In the genomic region with DNA sequence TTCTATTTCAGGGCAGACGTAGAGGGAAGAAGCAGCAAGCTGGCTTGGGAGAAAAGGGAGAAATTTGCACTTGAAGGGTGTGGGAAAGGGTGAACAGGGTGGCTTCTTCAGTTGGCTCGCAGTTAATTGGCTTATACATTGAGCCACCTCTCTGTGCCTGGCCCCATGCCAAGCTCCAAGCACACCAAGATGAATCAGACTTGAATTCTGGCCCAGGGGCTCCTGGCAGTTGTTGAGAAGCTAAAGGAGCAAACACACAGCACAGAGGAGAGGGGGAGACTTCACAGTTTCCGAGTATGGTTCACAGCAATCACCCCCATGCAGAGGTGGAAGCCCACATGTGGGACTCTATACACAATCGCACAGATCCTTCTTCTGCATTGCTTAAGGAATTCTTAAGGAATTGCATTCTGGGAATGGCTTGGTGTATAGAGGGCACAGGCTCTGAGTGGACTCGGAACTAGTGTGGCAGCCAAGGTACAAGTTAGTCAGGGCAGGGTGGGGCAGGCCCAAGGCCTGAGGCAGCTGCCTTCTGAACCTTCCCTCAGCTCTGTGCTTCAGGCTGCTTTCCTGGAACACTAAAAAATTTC, we compare ENCODE assay signal across 1 cellular context.
A peak's percentile ranks its signal among the peaks of the same experiment; 100 is the strongest.
TF ChIP-seq lines count a peak whose summit lies in the region.

No MANE protein-coding gene starts in this region.

TF ChIP-seq in IMR-90, 13 proteins besides CTCF, POLR2A, EP300 and RAD21:
- TF ChIP-seq MAZ (IDR thresholded peaks at IDR 0.05; ENCODE audit: borderline replicate concordance, low read depth, low read length) (no peak), FOS (IDR thresholded peaks at IDR 0.05; ENCODE audit: low read depth, low read length) (no peak), RCOR1 (IDR thresholded peaks at IDR 0.05; ENCODE audit: insufficient replicate concordance, low read length) (peak; percentile 14), CHD1 (IDR thresholded peaks at IDR 0.05; ENCODE audit: low read depth, low read length) (0 out of 2 replicates have a peak, but pooled peaks have one; percentile 73), MAFK (IDR thresholded peaks at IDR 0.05; ENCODE audit: low read depth, low read length) (no peak), CEBPB (IDR thresholded peaks at IDR 0.05; ENCODE audit: low read depth, low read length) (0 out of 2 replicates have a peak, but pooled peaks have one; percentile 4), NFE2L2 (IDR thresholded peaks at IDR 0.05; ENCODE audit: low read depth, low read length) (no peak), MXI1 (IDR thresholded peaks at IDR 0.05; ENCODE audit: borderline replicate concordance, low read depth, low read length) (no peak)
- TF ChIP-seq, protein P1, sequence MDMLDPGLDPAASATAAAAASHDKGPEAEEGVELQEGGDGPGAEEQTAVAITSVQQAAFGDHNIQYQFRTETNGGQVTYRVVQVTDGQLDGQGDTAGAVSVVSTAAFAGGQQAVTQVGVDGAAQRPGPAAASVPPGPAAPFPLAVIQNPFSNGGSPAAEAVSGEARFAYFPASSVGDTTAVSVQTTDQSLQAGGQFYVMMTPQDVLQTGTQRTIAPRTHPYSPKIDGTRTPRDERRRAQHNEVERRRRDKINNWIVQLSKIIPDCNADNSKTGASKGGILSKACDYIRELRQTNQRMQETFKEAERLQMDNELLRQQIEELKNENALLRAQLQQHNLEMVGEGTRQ (IDR thresholded peaks at IDR 0.05; ENCODE audit: low read depth, low read length): no peak
- TF ChIP-seq, protein P2, sequence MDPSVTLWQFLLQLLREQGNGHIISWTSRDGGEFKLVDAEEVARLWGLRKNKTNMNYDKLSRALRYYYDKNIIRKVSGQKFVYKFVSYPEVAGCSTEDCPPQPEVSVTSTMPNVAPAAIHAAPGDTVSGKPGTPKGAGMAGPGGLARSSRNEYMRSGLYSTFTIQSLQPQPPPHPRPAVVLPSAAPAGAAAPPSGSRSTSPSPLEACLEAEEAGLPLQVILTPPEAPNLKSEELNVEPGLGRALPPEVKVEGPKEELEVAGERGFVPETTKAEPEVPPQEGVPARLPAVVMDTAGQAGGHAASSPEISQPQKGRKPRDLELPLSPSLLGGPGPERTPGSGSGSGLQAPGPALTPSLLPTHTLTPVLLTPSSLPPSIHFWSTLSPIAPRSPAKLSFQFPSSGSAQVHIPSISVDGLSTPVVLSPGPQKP (IDR thresholded peaks at IDR 0.05; ENCODE audit: borderline replicate concordance, low read depth, low read length): no peak
